9 cellular contexts compared by ENCODE assay signal in the genomic region with DNA sequence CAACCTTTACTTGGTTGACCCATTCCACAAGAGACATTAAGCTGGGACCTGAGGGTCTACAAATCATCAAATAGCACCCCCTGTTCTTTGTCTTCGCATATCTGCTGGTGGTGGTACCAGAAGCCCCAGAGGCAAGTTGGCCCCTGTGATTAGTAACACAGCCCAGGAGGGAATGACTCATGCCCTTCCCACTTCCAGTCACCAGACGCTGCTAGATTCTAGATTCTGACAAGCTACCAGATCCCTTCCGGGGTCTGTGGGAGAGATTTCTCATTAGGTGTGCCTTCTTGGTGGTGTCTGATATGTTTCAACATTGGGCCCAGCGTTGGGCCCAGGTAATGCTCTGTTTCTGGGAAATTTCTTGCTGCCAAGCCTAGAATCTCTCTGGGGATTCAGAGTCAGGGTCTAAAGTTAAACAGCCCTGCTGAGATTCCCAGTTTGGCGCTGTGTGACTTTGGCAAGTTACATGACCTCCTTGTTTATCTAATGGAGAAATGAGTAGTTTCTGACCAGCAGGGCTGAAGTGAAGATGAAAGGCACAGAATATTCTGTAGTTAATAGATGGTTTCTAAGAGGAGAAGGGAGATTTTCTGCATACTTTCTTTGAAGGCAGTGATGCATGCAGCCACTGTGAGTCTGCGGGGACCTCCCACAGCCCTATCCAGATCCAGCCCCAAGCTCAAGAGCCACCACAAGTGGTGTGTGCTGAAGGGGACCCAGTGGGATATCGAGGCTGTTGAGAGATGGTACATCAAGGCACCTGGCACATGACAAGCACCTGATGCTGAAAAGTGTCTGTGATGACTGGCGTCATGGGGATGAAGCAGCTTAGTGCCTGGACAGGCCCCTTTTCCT. TPM values are rescaled to one million over a fixed set of nuclear protein-coding genes. Genes with fewer than 3 reads are reported as not detected.
DNase-seq lines count a peak whose midpoint lies in the region; ATAC-seq and TF ChIP-seq lines count a peak whose summit lies in the region.
"Had no signal": no experiment of that assay in that cellular context is flagged by ENCODE, and none has a peak within 500 bp of the region (broad histone marks: within the 10 kb centered on the region; RNA-seq: fewer than 3 reads in every experiment).

No MANE protein-coding gene starts in this region.

- H3K36me3 ChIP-seq in MG63: no peaks in the 10 kb centered on the region

- TF ChIP-seq CTCF in fibroblast of mammary gland (conservative IDR thresholded peaks at IDR 0.05; ENCODE audit: control insufficient read depth, insufficient read depth, low read depth, low read length): no peak

- no peaks in the 10 kb centered on the region for H3K9me3 ChIP-seq in MG63

- H3K4me3 ChIP-seq in MG63: no peak overlapping the region
- H3K4me3 ChIP-seq in fibroblast of mammary gland (ENCODE audit: control insufficient read depth, low read depth, low read length): peak overlapping the region; percentile 7

- peak; percentile 45 for ATAC-seq in GM19463 (IDR thresholded peaks at IDR 0.05; ENCODE audit: unreplicated experiment)

- peak; percentile 81 for DNase-seq in AG08396 (ENCODE audit: low spot score)
- peak; percentile 79 for DNase-seq in MG63
- DNase-seq in activated CD8-positive, alpha-beta memory T cell treated with anti-CD3 and anti-CD28 coated beads, Interleukin-2, amount 50 U/mL, for 24 hours (ENCODE audit: extremely low read depth): peak; percentile 24
- DNase-seq in fibroblast of mammary gland (ENCODE audit: low read depth): peak; percentile 95
- peak; percentile 67 to 68 for DNase-seq in stimulated activated CD4-positive, alpha-beta T cell treated with anti-CD3 and anti-CD28 coated beads, Interleukin-15, amount 100 ng/mL, for 48 hours (ENCODE audit: low read depth in 2 of 2)
- no peak for DNase-seq in midbrain (lab: John Stamatoyannopoulos, UW)
- DNase-seq in globus pallidus (ENCODE audit: low spot score): no peak
- DNase-seq: left cardiac atrium had no signal

- H3K27me3 ChIP-seq in MG63: no peaks in the 10 kb centered on the region

RNA-seq across cellular contexts. Expression of a gene that starts 3.9 kb away (rescaled TPM):
- total RNA-seq in MG63 (2014; rRNA removed; shearing (Covaris generic); ENCODE audit: low replicate concordance): 0.05 and 0.30 TPM in 2 replicates

RNA-seq across cellular contexts. Expression of a gene that starts 38.4 kb away (rescaled TPM):
- total RNA-seq in MG63 (2014; rRNA removed; shearing (Covaris generic); ENCODE audit: low replicate concordance): 957 and 1,097 TPM in 2 replicates

Comparison
In these comparisons a context has a peak if more than half of its experiments do, and no peak if none do; other contexts are left out.
1. DNase-seq: peak in AG08396 (single experiment), MG63 (single experiment), activated CD8-positive, alpha-beta memory T cell treated with anti-CD3 and anti-CD28 coated beads, Interleukin-2, amount 50 U/mL, for 24 hours (single experiment), fibroblast of mammary gland (single experiment) and stimulated activated CD4-positive, alpha-beta T cell treated with anti-CD3 and anti-CD28 coated beads, Interleukin-15, amount 100 ng/mL, for 48 hours (2 of 2); none in midbrain (single experiment) and globus pallidus (single experiment).